Comparison of ENCODE assay signal across 11 cellular contexts in the genomic region with DNA sequence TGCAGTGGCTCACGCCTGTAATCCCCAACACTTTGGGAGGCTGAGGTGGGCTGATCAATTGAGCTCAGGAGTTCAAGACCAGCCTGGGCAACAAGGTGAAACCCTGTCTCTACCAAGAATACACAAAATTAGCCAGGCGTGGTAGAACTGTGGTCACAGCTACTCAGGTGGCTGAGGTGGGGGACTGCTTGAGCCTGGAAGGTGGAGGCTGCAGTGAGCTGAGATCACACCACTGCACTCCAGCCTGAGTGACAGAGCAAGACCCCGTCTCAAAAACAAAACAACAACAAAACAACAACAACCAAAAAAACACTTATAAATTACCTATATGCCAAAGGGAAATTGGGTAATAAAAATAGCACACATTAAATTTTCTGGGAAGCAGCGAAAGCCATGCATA.
A peak's percentile ranks its signal among the peaks of the same experiment; 100 is the strongest.
DNase-seq lines count a peak whose midpoint lies in the region; ATAC-seq and TF ChIP-seq lines count a peak whose summit lies in the region.
"Had no signal": no experiment of that assay in that cellular context is flagged by ENCODE, and none has a peak within 500 bp of the region (broad histone marks: within the 10 kb centered on the region; RNA-seq: fewer than 3 reads in every experiment).

No MANE protein-coding gene starts in this region.

- H3K27me3 Mint-ChIP-seq in IgD-negative memory B cell, result peaks cover 31% of the 10 kb centered on the region

- H3K27ac Mint-ChIP-seq in IgD-negative memory B cell, result no peak overlapping the region

- H3K79me2 ChIP-seq in DND-41 (ENCODE audit: insufficient read depth, low read length), result peaks cover 100% of the 10 kb centered on the region

- POLR2A ChIA-PET in GM10248 (lab: Yijun Ruan, JAX), result no interaction called here

- peaks cover 2 to 17% (median 16%) of the 10 kb centered on the region in 3 donors for H3K9me3 Mint-ChIP-seq in IgD-negative memory B cell

- peaks cover 99% of the 10 kb centered on the region for H4K20me1 ChIP-seq in DND-41 (ENCODE audit: insufficient read depth, low read length)

- H3K36me3 ChIP-seq in DND-41 (ENCODE audit: insufficient read depth, low read length) (peaks cover 86% of the 10 kb centered on the region), lower lobe of right lung (no peaks in the 10 kb centered on the region)

- peak overlapping the region; percentile 63 for H3K27ac ChIP-seq in DND-41 (ENCODE audit: low read length)
- H3K27ac ChIP-seq in lower lobe of right lung, result peak overlapping the region; percentile 66

- peaks cover 17 to 42% (median 30%) of the 10 kb centered on the region in 3 donors for H3K4me1 Mint-ChIP-seq in IgD-negative memory B cell

- H3K4me2 ChIP-seq in DND-41 (ENCODE audit: insufficient read depth, low read length), result no peak overlapping the region
- H3K4me2 ChIP-seq: SK-N-SH had no signal

- intact Hi-C loops in lower lobe of right lung (cut with DNase I), result no loop called here

- no peak overlapping the region for H3K4me3 ChIP-seq in DND-41 (ENCODE audit: low read depth in 1 of 2, low read length in 2 of 2)
- no peak overlapping the region for H3K4me3 ChIP-seq in lower lobe of right lung

- no peaks in the 10 kb centered on the region for H3K36me3 Mint-ChIP-seq in IgD-negative memory B cell

- CTCF ChIA-PET in GM10248 (lab: Yijun Ruan, JAX), result interaction anchor here (0.9 to 1.1 kb wide), 3 partner anchors 9 to 32 kb away, joined by 3 to 4 read pairs (median 4); no protein-coding TSS in a partner anchor

- peak overlapping the region in 3 of 4 donors; percentile 9 to 66 (median 24) for H3K4me3 Mint-ChIP-seq in IgD-negative memory B cell

- DNase-seq in DND-41 (no peak), lower lobe of right lung (no peak), middle frontal gyrus (ENCODE audit: extremely low spot score, low spot score) (no peak), GM10248 (ENCODE audit: extremely low spot score) (no peak), NCI-H524 (lab: John Stamatoyannopoulos, UW) (no peak), NCI-H1436 treated with DMSO at 0.1 percent for 48 hours (lab: John Stamatoyannopoulos, UW) (no peak)
- DNase-seq: DMS153, NCI-H187, SK-N-SH had no signal

- TF ChIP-seq CTCF in DND-41 (IDR thresholded peaks at IDR 0.05; ENCODE audit: borderline replicate concordance, extremely low read depth, low read length, poor library complexity, severe bottlenecking) (no peak), lower lobe of right lung (IDR thresholded peaks at IDR 0.05) (no peak), GM10248 (IDR thresholded peaks at IDR 0.05; ENCODE audit: control extremely low read depth, extremely low read depth, low read depth, missing control alignments) (no peak)

- H3K4me1 ChIP-seq in DND-41 (ENCODE audit: insufficient read depth, low read length), result peaks cover 91% of the 10 kb centered on the region
- peaks cover 44% of the 10 kb centered on the region for H3K4me1 ChIP-seq in lower lobe of right lung

- no peak for ATAC-seq in DND-41 (ENCODE audit: insufficient read depth, low read depth)
- ATAC-seq in GM21360 (IDR thresholded peaks at IDR 0.05; ENCODE audit: unreplicated experiment), result peak; percentile 56
- ATAC-seq in lower lobe of right lung, result no peak

- H2AFZ ChIP-seq in DND-41 (ENCODE audit: low read depth, low read length), result no peak overlapping the region

- H3K27me3 ChIP-seq in DND-41 (ENCODE audit: insufficient read depth, low read length, poor library complexity), result no peaks in the 10 kb centered on the region
- no peaks in the 10 kb centered on the region for H3K27me3 ChIP-seq in lower lobe of right lung (ENCODE audit: low read depth)

- H3K9me3 ChIP-seq in DND-41 (ENCODE audit: insufficient read depth, low read length, severe bottlenecking) (no peaks in the 10 kb centered on the region), lower lobe of right lung (no peaks in the 10 kb centered on the region)
- H3K9me3 ChIP-seq: SK-N-SH had no signal

- no peak overlapping the region for H3K9ac ChIP-seq in DND-41 (ENCODE audit: low read depth, low read length)
- H3K9ac ChIP-seq: SK-N-SH had no signal
